In the genomic region with DNA sequence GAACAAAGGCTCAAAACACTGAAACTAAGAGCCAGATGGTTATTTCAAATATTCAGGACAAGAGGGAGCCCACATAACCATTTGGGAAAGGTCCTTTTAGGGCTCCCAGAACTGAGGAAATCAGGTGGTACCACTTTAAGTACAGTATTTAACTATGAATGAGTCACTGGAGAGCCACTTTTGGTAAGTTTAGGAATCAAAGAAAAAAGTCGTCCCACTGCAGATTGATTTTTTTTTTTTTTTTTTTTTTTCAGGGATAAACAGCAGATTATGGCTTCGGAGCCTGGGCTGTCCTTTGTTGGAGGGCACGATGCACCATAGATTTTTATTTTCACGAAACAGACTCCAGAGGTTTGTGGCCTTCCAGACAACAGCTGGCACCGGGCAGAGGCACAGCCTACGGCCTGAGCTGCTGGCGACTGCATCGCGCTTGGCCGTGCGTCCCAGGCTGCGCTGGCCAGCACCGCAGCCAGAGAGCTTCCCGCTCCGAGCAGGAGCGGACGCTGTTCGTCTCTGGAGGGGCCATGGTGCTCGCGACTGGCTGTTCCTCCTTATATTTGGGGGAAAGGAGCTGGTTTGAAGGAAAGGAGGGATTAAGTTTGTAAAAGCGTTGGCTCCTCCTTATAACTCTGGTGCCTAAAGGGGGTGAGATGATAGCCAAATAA, we compare ENCODE assay signal across 8 cellular contexts.
DNase-seq lines count a peak whose midpoint lies in the region; ATAC-seq and TF ChIP-seq lines count a peak whose summit lies in the region.

No MANE protein-coding gene starts in this region.

- peak overlapping the region; percentile 69 for H3K4me3 Mint-ChIP-seq in MCF 10A (ENCODE audit: unreplicated experiment)

- H3K9me3 ChIP-seq in MG63 (no peaks in the 10 kb centered on the region), testis (no peaks in the 10 kb centered on the region)

- POLR2A ChIA-PET in MCF 10A (lab: Yijun Ruan, JAX): no interaction called here

- no peak for ATAC-seq in GM18867 (IDR thresholded peaks at IDR 0.05; ENCODE audit: unreplicated experiment)
- ATAC-seq in GM18498 (IDR thresholded peaks at IDR 0.05; ENCODE audit: unreplicated experiment): no peak

- H3K4me3 ChIP-seq in MG63: peak overlapping the region; percentile 54
- H3K4me3 ChIP-seq in testis: peak overlapping the region; percentile 42 to 49

- peaks cover 3% of the 10 kb centered on the region for H3K4me1 ChIP-seq in testis

- peaks cover 95% of the 10 kb centered on the region for H3K27me3 Mint-ChIP-seq in MCF 10A (ENCODE audit: insufficient read depth, unreplicated experiment)

- TF ChIP-seq CTCF in MCF 10A (IDR thresholded peaks at IDR 0.05; ENCODE audit: unreplicated experiment): no peak
- no peak for TF ChIP-seq CTCF in testis (IDR thresholded peaks at IDR 0.05)

- intact Hi-C loops in MCF 10A (cut with micrococcal nuclease): no loop called here
- intact Hi-C loops in testis (cut with DNase I; ENCODE audit: low total_unique reads): no loop called here

- H3K27me3 ChIP-seq in MG63 (peaks cover 22% of the 10 kb centered on the region), testis (no peaks in the 10 kb centered on the region)

- 1 to 2% methylated on average over 21 of the region's 21 CpGs for WGBS in testis, 2 donors

- peaks cover 7% of the 10 kb centered on the region for H3K4me1 Mint-ChIP-seq in MCF 10A (ENCODE audit: insufficient read depth, unreplicated experiment)

- no peak for TF ChIP-seq POLR2A in testis (IDR thresholded peaks at IDR 0.05)

- H3K9me3 Mint-ChIP-seq in MCF 10A (ENCODE audit: unreplicated experiment): no peaks in the 10 kb centered on the region

- no peak overlapping the region for H3K27ac Mint-ChIP-seq in MCF 10A (ENCODE audit: low read depth, unreplicated experiment)

- peak overlapping the region in 1 of 2 donors; percentile 31 for H3K27ac ChIP-seq in testis

- CTCF ChIA-PET in MCF 10A (lab: Yijun Ruan, JAX): interaction anchor here (0.6 to 0.7 kb wide), 2 partner anchors 22 to 242 kb away, joined by 3 to 4 read pairs; no protein-coding TSS in a partner anchor

- no TSS peak for BruUV-seq in MCF 10A (replicated peaks; lab: Mats Ljungman, UMichigan)

- H3K36me3 ChIP-seq in MG63: no peaks in the 10 kb centered on the region
- H3K36me3 ChIP-seq in testis (ENCODE audit: low read depth, missing control alignments): no peaks in the 10 kb centered on the region

- DNase-seq in EL: peak; percentile 27
- peak; percentile 63 for DNase-seq in MG63
- DNase-seq in MCF 10A (ENCODE audit: unreplicated experiment): peak; percentile 9
- peak; percentile 43 for DNase-seq in kidney tubule cell (ENCODE audit: low spot score)
- DNase-seq in testis: peak; percentile 26
- no peak for DNase-seq in NOMO-1 treated with dmso at 0.1 percent for 144 hours (lab: John Stamatoyannopoulos, UW; ENCODE audit: unreplicated experiment)

- H3K36me3 Mint-ChIP-seq in MCF 10A (ENCODE audit: insufficient read depth, unreplicated experiment): no peaks in the 10 kb centered on the region
